In genomic region chr1:121447280-121447923, GRCh38 we compare ENCODE assay signal across 7 cellular contexts.
A peak's percentile ranks its signal among the peaks of the same experiment; 100 is the strongest.
DNase-seq lines count a peak whose midpoint lies in the region; ATAC-seq, FAIRE-seq and TF ChIP-seq lines count a peak whose summit lies in the region.
"Not testable (repeated sequence)": the region's sequence is repeated elsewhere in the genome, so short reads cannot be mapped to it uniquely, and the experiment has no call there.

No MANE protein-coding gene starts in this region.

- H3K27me3 Mint-ChIP-seq in CD8-positive, alpha-beta T cell (ENCODE audit: low read depth); endodermal cell (ENCODE audit: insufficient read depth); neural crest cell (ENCODE audit: low read depth): not testable (repeated sequence)

- intact Hi-C loops in CD8-positive, alpha-beta T cell (cut with DNase I, micrococcal nuclease): loop anchor here in 1 of 2 experiments (5.0 kb wide), 1 partner anchor 70 kb away; no protein-coding TSS in a partner anchor
- intact Hi-C loops in left ventricle myocardium inferior (cut with micrococcal nuclease): not testable (repeated sequence)

- not testable (repeated sequence) for H3K9me3 ChIP-seq in CD8-positive, alpha-beta T cell (ENCODE audit: low read length); endodermal cell (ENCODE audit: control insufficient read depth, low read length); left ventricle myocardium inferior (replicated peaks)

- not testable (repeated sequence) for H3K27me3 ChIP-seq in CD8-positive, alpha-beta T cell (ENCODE audit: insufficient read depth, low read length); endodermal cell (ENCODE audit: control insufficient read depth, insufficient read depth, low read length, poor library complexity, severe bottlenecking); left ventricle myocardium inferior (ENCODE audit: low read depth)

- CTCF ChIA-PET in CD8-positive, alpha-beta T cell (lab: Charles Lee): interaction anchor here (0.9 to 2.3 kb wide), 4 partner anchors 19 to 82 kb away, joined by 3 to 8 read pairs (median 5); no protein-coding TSS in a partner anchor

- H3K4me3 ChIP-seq in CD8-positive, alpha-beta T cell (ENCODE audit: low read depth, low read length); endodermal cell (ENCODE audit: low read length); left ventricle myocardium inferior: not testable (repeated sequence)

- not testable (repeated sequence) for ATAC-seq in CD8-positive, alpha-beta T cell

- not testable (repeated sequence) for H3K27ac ChIP-seq in CD8-positive, alpha-beta T cell (ENCODE audit: low read depth, low read length); VCaP; endodermal cell (ENCODE audit: low read depth, low read length); left ventricle myocardium inferior (replicated peaks)

- TF ChIP-seq CTCF in CD8-positive, alpha-beta T cell (IDR thresholded peaks at IDR 0.05): peak; percentile 64
- TF ChIP-seq CTCF in VCaP (conservative IDR thresholded peaks at IDR 0.05) (peak; percentile 71), endodermal cell (conservative IDR thresholded peaks at IDR 0.05) (peak; percentile 72), left ventricle myocardium inferior (IDR thresholded peaks at IDR 0.05; ENCODE audit: borderline replicate concordance) (peak; percentile 62), neural crest cell (conservative IDR thresholded peaks at IDR 0.05) (peak; percentile 68)

- H3K4me3 Mint-ChIP-seq in CD8-positive, alpha-beta T cell; endodermal cell; neural crest cell: not testable (repeated sequence)

- H3K36me3 Mint-ChIP-seq in CD8-positive, alpha-beta T cell; endodermal cell (ENCODE audit: low read depth); neural crest cell (ENCODE audit: low read depth): not testable (repeated sequence)

- H3K4me1 Mint-ChIP-seq in CD8-positive, alpha-beta T cell (ENCODE audit: low read depth); endodermal cell; neural crest cell: not testable (repeated sequence)

- not testable (repeated sequence) for DNase-seq in CD8-positive, alpha-beta T cell; HTR-8/SVneo (ENCODE audit: insufficient read length, low spot score); endodermal cell; left ventricle myocardium inferior; neural crest cell (ENCODE audit: low read depth, low spot score)
- DNase-seq in NCI-H748 (lab: John Stamatoyannopoulos, UW; ENCODE audit: unreplicated experiment): peak; percentile 29

- not testable (repeated sequence) for H3K4me1 ChIP-seq in CD8-positive, alpha-beta T cell (ENCODE audit: insufficient read depth, low read length); endodermal cell (ENCODE audit: control insufficient read depth, insufficient read depth, low read length); left ventricle myocardium inferior

- WGBS in endodermal cell (ENCODE audit: insufficient coverage in 1 of 2, insufficient read length in 1 of 2), 2 experiments: 20% methylated on average over 1 of the region's 1 CpG; no CpG with 5 or more reads in 1 of the 2 experiments

- not testable (repeated sequence) for H3K36me3 ChIP-seq in CD8-positive, alpha-beta T cell (ENCODE audit: insufficient read depth, low read length); endodermal cell (ENCODE audit: control insufficient read depth, insufficient read depth, low read length); left ventricle myocardium inferior

- not testable (repeated sequence) for H3K9me3 Mint-ChIP-seq in CD8-positive, alpha-beta T cell; endodermal cell; neural crest cell

- H3K27ac Mint-ChIP-seq in CD8-positive, alpha-beta T cell; endodermal cell; neural crest cell (ENCODE audit: unreplicated experiment): not testable (repeated sequence)

- FAIRE-seq in HTR-8/SVneo (lab: Jason Lieb, UNC): peak; percentile 48

- POLR2A ChIA-PET in CD8-positive, alpha-beta T cell (lab: Charles Lee): not testable (repeated sequence)

- not testable (repeated sequence) for H3K9ac ChIP-seq in endodermal cell (ENCODE audit: extremely low read depth, low read length, poor library complexity, severe bottlenecking)
